25 cellular contexts compared by ENCODE assay signal in the genomic region with DNA sequence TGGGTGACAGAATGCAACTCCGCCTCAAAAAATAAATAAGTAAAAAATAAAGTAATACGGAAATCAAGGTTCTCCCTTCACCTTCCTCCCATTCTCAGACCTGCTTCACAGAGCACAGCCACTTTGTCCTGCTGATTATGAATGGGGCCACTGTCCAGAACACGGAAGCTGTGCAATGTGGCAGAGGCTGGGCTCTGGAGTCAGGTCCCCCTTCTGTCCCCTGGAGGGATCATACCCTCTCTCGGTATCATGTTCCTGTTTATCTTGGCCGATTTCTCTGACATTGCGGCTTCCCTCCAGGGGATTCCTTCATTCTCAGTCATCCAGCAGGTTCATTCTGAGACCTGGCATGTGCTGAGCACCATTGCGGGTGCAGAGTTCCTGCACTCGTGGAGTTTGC. TPM values are rescaled to one million over a fixed set of nuclear protein-coding genes. Genes with fewer than 3 reads are reported as not detected.
A peak's percentile ranks its signal among the peaks of the same experiment; 100 is the strongest.
DNase-seq lines count a peak whose midpoint lies in the region; ATAC-seq, FAIRE-seq and TF ChIP-seq lines count a peak whose summit lies in the region.
"Had no signal": no experiment of that assay in that cellular context is flagged by ENCODE, and none has a peak within 500 bp of the region (broad histone marks: within the 10 kb centered on the region; RNA-seq: fewer than 3 reads in every experiment).

No MANE protein-coding gene starts in this region.

- no TSS peak for BruUV-seq in HepG2 (replicated peaks; lab: Mats Ljungman, UMichigan)

- H3K27me3 ChIP-seq in HepG2 (ENCODE audit: control insufficient read depth in 1 of 2, insufficient read depth in 2 of 2, low read length in 2 of 2) = no peaks in the 10 kb centered on the region
- H3K27me3 ChIP-seq in stomach = no peaks in the 10 kb centered on the region
- H3K27me3 ChIP-seq: transverse colon had no signal

- no peak for FAIRE-seq in HepG2 (lab: Jason Lieb, UNC)
- FAIRE-seq: G401.6, GM18507 had no signal

- no peak overlapping the region for H3K9ac ChIP-seq in HepG2 (ENCODE audit: insufficient read depth, low read depth, low read length)

- 81% methylated on average over 8 of the region's 8 CpGs for WGBS in HepG2 (ENCODE audit: low lambda C conversion rate)
- 79 to 86% (median 83%) methylated on average over 8 of the region's 8 CpGs for WGBS in stomach, 5 donors

- TF ChIP-seq RAD21 in HepG2 (CRISPR knock-in tag; IDR thresholded peaks at IDR 0.05) = no peak

- intact Hi-C loops in HepG2 (cut with micrococcal nuclease; ENCODE audit: unreplicated experiment) = loop anchor here (5.0 kb wide), 1 partner anchor 35 kb away; no protein-coding TSS in a partner anchor
- intact Hi-C loops in stomach (cut with DNase I; ENCODE audit: low total_unique reads) = loop anchor here (10.0 kb wide), 1 partner anchor 172 kb away; no protein-coding TSS in a partner anchor

- TF ChIP-seq POLR2A in HepG2 (IDR thresholded peaks at IDR 0.05; ENCODE audit: insufficient read depth in 1 of 2, low read depth in 2 of 2, low read length in 2 of 2) (no peak), stomach (IDR thresholded peaks at IDR 0.05) (no peak)

- no peak overlapping the region for H2AFZ ChIP-seq in HepG2 (ENCODE audit: low read length)

- POLR2A ChIA-PET in HEK293 (lab: Yijun Ruan, JAX) (no interaction called here), HepG2 (lab: Yijun Ruan, JAX) (no interaction called here)

- no peaks in the 10 kb centered on the region for H3K36me3 ChIP-seq in HEK293 (ENCODE audit: control insufficient read depth in 2 of 2, insufficient read depth in 1 of 2, low read length in 2 of 2)
- 0 out of 5 replicates have a peak, but pooled peaks cover 0 to under 1% of the 10 kb centered on the region in 2 experiments for H3K36me3 ChIP-seq in HepG2 (replicated peaks in 1 of 2; ENCODE audit: control insufficient read depth in 1 of 2, insufficient read depth in 2 of 2, low read length in 2 of 2)
- H3K36me3 ChIP-seq in stomach = peaks cover 0 to 9% (median 2%) of the 10 kb centered on the region in 4 donors
- H3K36me3 ChIP-seq: transverse colon had no signal

- no peak for TF ChIP-seq EP300 in HepG2 (IDR thresholded peaks at IDR 0.05; ENCODE audit: low read depth in 2 of 2, low read length in 2 of 2)
- TF ChIP-seq EP300 in HepG2 (CRISPR knock-in tag; IDR thresholded peaks at IDR 0.05; ENCODE audit: borderline replicate concordance) = no peak
- TF ChIP-seq EP300 in stomach (IDR thresholded peaks at IDR 0.05) = no peak

- no peak overlapping the region for H3K4me2 ChIP-seq in HepG2 (ENCODE audit: low read depth, low read length)

- in situ Hi-C loops in HepG2 (cut with HindIII; ENCODE audit: extremely low pct_ligation_motif_present, low pct_unique_long_range_greater_than_20kb) = no loop called here

- TF ChIP-seq CTCF in HEK293 (tag by site-specific recombination; IDR thresholded peaks at IDR 0.05) (no peak), HepG2 (CRISPR knock-in tag; IDR thresholded peaks at IDR 0.05) (no peak), stomach (IDR thresholded peaks at IDR 0.05) (no peak)

- H3K9me3 ChIP-seq in HEK293 (ENCODE audit: control insufficient read depth, insufficient read depth, low read depth, low read length) (no peaks in the 10 kb centered on the region), HepG2 (ENCODE audit: low read length) (no peaks in the 10 kb centered on the region), stomach (no peaks in the 10 kb centered on the region)
- H3K9me3 ChIP-seq: transverse colon had no signal

- ATAC-seq in HepG2 = no peak
- ATAC-seq: activated CD4-positive, alpha-beta T cell treated with anti-CD3 and anti-CD28 coated beads for 36 hours; activated naive CD4-positive, alpha-beta T cell treated with anti-CD3 and anti-CD28 coated beads, Interleukin-2, amount 50 U/mL, for 72 hours had no signal

- no peak overlapping the region for H3K4me3 ChIP-seq in HEK293 (ENCODE audit: low read depth, low read length)
- no peak overlapping the region for H3K4me3 ChIP-seq in HepG2 (replicated peaks in 1 of 3; ENCODE audit: insufficient read depth in 1 of 3, low read depth in 2 of 3, low read length in 3 of 3)
- no peak overlapping the region for H3K4me3 ChIP-seq in stomach
- H3K4me3 ChIP-seq: transverse colon had no signal

- H3K4me1 ChIP-seq in HEK293 (ENCODE audit: control insufficient read depth, insufficient read depth, low read length) (peaks cover 13% of the 10 kb centered on the region), HepG2 (ENCODE audit: insufficient read depth, low read length) (peaks cover 15% of the 10 kb centered on the region), stomach (peaks cover 0 to 9% (median 4%) of the 10 kb centered on the region in 4 donors)

- 0 out of 2 replicates have a peak, but pooled peaks cover 8% of the 10 kb centered on the region for H4K20me1 ChIP-seq in HepG2 (ENCODE audit: insufficient read depth, low read length)

- DNase-seq in DMS 273 (lab: John Stamatoyannopoulos, UW; ENCODE audit: unreplicated experiment) (peak; percentile 42), DMS 273 treated with DMSO at 0.1 percent for 48 hours (lab: John Stamatoyannopoulos, UW) (no peak), T1000 (lab: John Stamatoyannopoulos, UW) (peak; percentile 13), HepG2 (ENCODE audit: low spot score) (peak; percentile 24), GF-D8 (lab: John Stamatoyannopoulos, UW) (no peak), dedifferentiated amniotic fluid mesenchymal stem cell (ENCODE audit: extremely low spot score) (no peak), stomach (no peak)
- DNase-seq: activated CD4-positive, alpha-beta T cell treated with anti-CD3 and anti-CD28 coated beads for 36 hours; activated CD8-positive, alpha-beta memory T cell treated with anti-CD3 and anti-CD28 coated beads for 24 hours; aorta; effector CD4-positive, alpha-beta T cell; foreskin melanocyte; NCI-H1930; NCI-H226; NCI-H774; nucleus accumbens; retina; SHP77; stimulated activated CD4-positive, alpha-beta T cell treated with anti-CD3 and anti-CD28 coated beads, Interleukin-4, amount 100 ng/mL, for 24 hours; transverse colon had no signal

- no peaks in the 10 kb centered on the region for H3K79me2 ChIP-seq in HepG2 (ENCODE audit: insufficient read depth, low read length)

- H3K27ac ChIP-seq in HEK293 (ENCODE audit: extremely low read depth, low read depth, low read length) (no peak overlapping the region), HepG2 (ENCODE audit: extremely low read length, insufficient read depth, low read length) (no peak overlapping the region), stomach (no peak overlapping the region)
- H3K27ac ChIP-seq: 22Rv1, transverse colon had no signal

- CTCF ChIA-PET in HEK293 (lab: Yijun Ruan, JAX) = interaction anchor here (0.6 kb wide), 1 partner anchor 71 kb away, joined by 3 read pairs; no protein-coding TSS in a partner anchor
- CTCF ChIA-PET in HepG2 (lab: Yijun Ruan, JAX; ENCODE audit: low intra/inter-chr PET ratio, low total read pairs) = no interaction called here

TF ChIP-seq in HepG2, 621 proteins besides CTCF, POLR2A, EP300 and RAD21:
- no peak for TF ChIP-seq REXO4 (CRISPR knock-in tag; IDR thresholded peaks at IDR 0.05; ENCODE audit: borderline replicate concordance)
- peak; percentile 54 for TF ChIP-seq XRCC5 (optimal IDR thresholded peaks at IDR 0.05; ENCODE audit: low read length)

RNA-seq across cellular contexts. Expression of a gene that starts 11.3 kb away (rescaled TPM):
- 74.3 and 94.8 TPM in 2 replicates for total RNA-seq in HepG2 (2016; rRNA removed; fragmentation: Illumina TruSeq; extraction: Trizol)
- 82.8 and 86.5 TPM in 2 replicates for total RNA-seq in HepG2 (2016; cell fraction: cytosol; rRNA removed; fragmentation: Illumina TruSeq; extraction: Trizol; ENCODE audit: low read depth)
- total RNA-seq in HepG2 (2016; cell fraction: insoluble cytoplasmic fraction; rRNA removed; fragmentation: Illumina TruSeq; extraction: Trizol) = 71.4 and 92.2 TPM in 2 replicates
- total RNA-seq in HepG2 (2016; cell fraction: membrane; rRNA removed; fragmentation: Illumina TruSeq; extraction: Trizol) = 125 and 142 TPM in 2 replicates
- total RNA-seq in HepG2 (2016; cell fraction: nucleus; rRNA removed; fragmentation: Illumina TruSeq; extraction: Trizol) = 51.6 and 56.6 TPM in 2 replicates
- 68.1 and 78.5 TPM in 2 replicates for polyA plus RNA-seq in HepG2 (2011; rRNA removed)
- polyA plus RNA-seq in HepG2 (2011; cell fraction: cytosol; rRNA removed) = 38.4 and 55.1 TPM in 2 replicates
- polyA plus RNA-seq in HepG2 (2011; cell fraction: nucleus; rRNA removed) = 57.2 and 60.5 TPM in 2 replicates
- 61.1 and 92.0 TPM in 2 replicates for polyA plus RNA-seq in HepG2 (2012)
- polyA plus RNA-seq in HepG2 (2016; cell fraction: cytosol; fragmentation: Illumina TruSeq; extraction: Trizol; ENCODE audit: low read depth) = 97.1 and 105 TPM in 2 replicates
- 87.9 and 89.9 TPM in 2 replicates for polyA plus RNA-seq in HepG2 (2016; cell fraction: insoluble cytoplasmic fraction; fragmentation: Illumina TruSeq; extraction: Trizol; ENCODE audit: low read depth)
- 110 and 121 TPM in 2 replicates for polyA plus RNA-seq in HepG2 (2016; cell fraction: membrane; fragmentation: Illumina TruSeq; extraction: Trizol; ENCODE audit: low read depth)
- polyA plus RNA-seq in HepG2 (2016; cell fraction: nucleus; fragmentation: Illumina TruSeq; extraction: Trizol; ENCODE audit: insufficient read depth, low read depth) = 63.8 and 64.0 TPM in 2 replicates
- 69.0 and 106 TPM in 2 replicates for polyA minus RNA-seq in HepG2 (2011; rRNA and poly(A)+ RNA removed; ENCODE audit: low replicate concordance)
- polyA minus RNA-seq in HepG2 (2011; cell fraction: cytosol; rRNA and poly(A)+ RNA removed) = 67.1 and 70.9 TPM in 2 replicates
- 110 and 115 TPM in 2 replicates for polyA minus RNA-seq in HepG2 (2011; cell fraction: nucleus; rRNA and poly(A)+ RNA removed)
- 100 to 1,000 TPM in 2 of 5 donors, 10 to 100 TPM in 3; 19.7 to 175 (median 98.0) TPM for total RNA-seq in stomach
- polyA plus RNA-seq in stomach = 10 to 100 TPM; 56.6 to 85.2 (median 80.4) TPM

Comparison
In these comparisons a context has a peak if more than half of its experiments do, and no peak if none do; other contexts are left out.
1. DNase-seq: peak in DMS 273 (single experiment), T1000 (single experiment) and HepG2 (single experiment); none in DMS 273 treated with DMSO at 0.1 percent for 48 hours (single experiment), GF-D8 (single experiment), dedifferentiated amniotic fluid mesenchymal stem cell (single experiment) and stomach (single experiment).